In genomic region chr21:34199121-34199910, GRCh38 we compare ENCODE assay signal across 13 cellular contexts.
A peak's percentile ranks its signal among the peaks of the same experiment; 100 is the strongest.
DNase-seq lines count a peak whose midpoint lies in the region; ATAC-seq, FAIRE-seq and TF ChIP-seq lines count a peak whose summit lies in the region.
"Had no signal": no experiment of that assay in that cellular context is flagged by ENCODE, and none has a peak within 500 bp of the region (broad histone marks: within the 10 kb centered on the region; RNA-seq: fewer than 3 reads in every experiment).

No MANE protein-coding gene starts in this region.

- intact Hi-C loops in activated CD4-positive, alpha-beta T cell treated with anti-CD3 and anti-CD28 coated beads, Interleukin-2, amount 10 ng/mL, durations not matched to agents 24 days and 14 days (cut with micrococcal nuclease), result loop anchor here (2.0 kb wide), 2 partner anchors 123 to 251 kb away; no protein-coding TSS in a partner anchor

- H3K36me3 Mint-ChIP-seq in activated CD4-positive, alpha-beta T cell treated with anti-CD3 and anti-CD28 coated beads, Interleukin-2, amount 10 ng/mL, durations not matched to agents 24 days and 14 days (ENCODE audit: low read depth), result peaks cover 1% of the 10 kb centered on the region

- H3K4me3 ChIP-seq in choroid plexus epithelial cell (ENCODE audit: low read depth, low read length) (no peak overlapping the region), small intestine (ENCODE audit: low read depth in 1 of 2, low read length in 2 of 2) (no peak overlapping the region), MM.1S (ENCODE audit: low read length) (no peak overlapping the region)
- H3K4me3 ChIP-seq: dorsolateral prefrontal cortex had no signal

- H2AFZ ChIP-seq in MM.1S (ENCODE audit: low read length), result no peak overlapping the region

- H3K79me2 ChIP-seq in MM.1S (ENCODE audit: low read length), result no peaks in the 10 kb centered on the region

- H3K4me1 ChIP-seq in small intestine (ENCODE audit: control insufficient read depth in 2 of 2, insufficient read depth in 1 of 2, low read depth in 1 of 2, low read length in 1 of 2) (no peaks in the 10 kb centered on the region), MM.1S (ENCODE audit: low read length) (no peaks in the 10 kb centered on the region)

- 62 to 76% (median 68%) methylated on average over 7 of the region's 7 CpGs for WGBS in small intestine, 3 donors

- H3K9me3 Mint-ChIP-seq in activated CD4-positive, alpha-beta T cell treated with anti-CD3 and anti-CD28 coated beads, Interleukin-2, amount 10 ng/mL, durations not matched to agents 24 days and 14 days, result no peaks in the 10 kb centered on the region

- FAIRE-seq in small intestine (lab: Jason Lieb, UNC), result no peak

- no peaks in the 10 kb centered on the region for H3K27me3 Mint-ChIP-seq in activated CD4-positive, alpha-beta T cell treated with anti-CD3 and anti-CD28 coated beads, Interleukin-2, amount 10 ng/mL, durations not matched to agents 24 days and 14 days

- peak; percentile 60 for DNase-seq in activated CD4-positive, alpha-beta T cell treated with anti-CD3 and anti-CD28 coated beads, Interleukin-2, amount 10 ng/mL, durations not matched to agents 24 days and 14 days
- no peak for DNase-seq in activated CD4-positive, alpha-beta T cell treated with anti-CD3 and anti-CD28 coated beads, Interleukin-2, amount 50 U/mL, for 48 hours
- peak; percentile 76 for DNase-seq in NCI-H69 (lab: John Stamatoyannopoulos, UW)
- peak; percentile 66 for DNase-seq in choroid plexus epithelial cell (ENCODE audit: low read depth)
- no peak for DNase-seq in small intestine
- DNase-seq in MM.1S, result no peak
- DNase-seq in GM13977 (ENCODE audit: low spot score), result no peak
- DNase-seq: activated gamma-delta T cell, foreskin melanocyte, NCI-H1930, PC-3 had no signal

- no peaks in the 10 kb centered on the region for H3F3A ChIP-seq in MM.1S (ENCODE audit: insufficient read depth, low read length)

- no peaks in the 10 kb centered on the region for H3K9me2 ChIP-seq in MM.1S (replicated peaks; ENCODE audit: insufficient read depth, low read length)

- peak overlapping the region; percentile 61 for H3K4me3 Mint-ChIP-seq in activated CD4-positive, alpha-beta T cell treated with anti-CD3 and anti-CD28 coated beads, Interleukin-2, amount 10 ng/mL, durations not matched to agents 24 days and 14 days

- peaks cover 57% of the 10 kb centered on the region for H3K4me1 Mint-ChIP-seq in activated CD4-positive, alpha-beta T cell treated with anti-CD3 and anti-CD28 coated beads, Interleukin-2, amount 10 ng/mL, durations not matched to agents 24 days and 14 days

- H3K9me3 ChIP-seq in small intestine (ENCODE audit: control insufficient read depth, low read depth) (no peaks in the 10 kb centered on the region), MM.1S (replicated peaks; ENCODE audit: insufficient read depth, low read length) (no peaks in the 10 kb centered on the region)

- no peak overlapping the region for H3K4me2 ChIP-seq in MM.1S (ENCODE audit: low read depth, low read length)

- H3K27me3 ChIP-seq in small intestine (ENCODE audit: control insufficient read depth in 2 of 2, insufficient read depth in 2 of 2, low read length in 2 of 2) (no peaks in the 10 kb centered on the region), MM.1S (replicated peaks; ENCODE audit: insufficient read depth, low read length) (no peaks in the 10 kb centered on the region)

- in situ Hi-C loops in GM13977 (cut with MboI; ENCODE audit: low pct_unique_long_range_greater_than_20kb, low sequenced_read_pairs, unreplicated experiment), result no loop called here

- ATAC-seq in GM19397 (IDR thresholded peaks at IDR 0.05; ENCODE audit: unreplicated experiment), result no peak
- ATAC-seq: PC-3 had no signal

- H3K36me3 ChIP-seq in small intestine (ENCODE audit: control insufficient read depth in 2 of 2, insufficient read depth in 2 of 2, low read length in 2 of 2), result no peaks in the 10 kb centered on the region
- no peaks in the 10 kb centered on the region for H3K36me3 ChIP-seq in MM.1S (replicated peaks; ENCODE audit: insufficient read depth, low read length)

- TF ChIP-seq CTCF in choroid plexus epithelial cell (conservative IDR thresholded peaks at IDR 0.05; ENCODE audit: low read depth, low read length) (no peak), MM.1S (IDR thresholded peaks at IDR 0.05; ENCODE audit: low read length) (no peak), GM13977 (IDR thresholded peaks at IDR 0.05; ENCODE audit: extremely low read depth, insufficient read depth, missing control alignments) (no peak)

- H4K20me1 ChIP-seq in MM.1S (ENCODE audit: insufficient read depth, low read length), result no peaks in the 10 kb centered on the region

- peak overlapping the region; percentile 88 for H3K27ac Mint-ChIP-seq in activated CD4-positive, alpha-beta T cell treated with anti-CD3 and anti-CD28 coated beads, Interleukin-2, amount 10 ng/mL, durations not matched to agents 24 days and 14 days

- H3K27ac ChIP-seq in small intestine (ENCODE audit: low read depth in 1 of 2, low read length in 1 of 2) (peak overlapping the region; percentile 9 to 62), MM.1S (ENCODE audit: low read length) (no peak overlapping the region)

- H3K9ac ChIP-seq in MM.1S (ENCODE audit: low read length), result no peak overlapping the region

Comparison
In these comparisons a context has a peak if more than half of its experiments do, and no peak if none do; other contexts are left out.
1. DNase-seq: peak in activated CD4-positive, alpha-beta T cell treated with anti-CD3 and anti-CD28 coated beads, Interleukin-2, amount 10 ng/mL, durations not matched to agents 24 days and 14 days (single experiment), NCI-H69 (single experiment) and choroid plexus epithelial cell (single experiment); none in activated CD4-positive, alpha-beta T cell treated with anti-CD3 and anti-CD28 coated beads, Interleukin-2, amount 50 U/mL, for 48 hours (0 of 2), small intestine (single experiment), MM.1S (single experiment) and GM13977 (single experiment).